ENCODE assay signal across 18 cellular contexts in the genomic region with DNA sequence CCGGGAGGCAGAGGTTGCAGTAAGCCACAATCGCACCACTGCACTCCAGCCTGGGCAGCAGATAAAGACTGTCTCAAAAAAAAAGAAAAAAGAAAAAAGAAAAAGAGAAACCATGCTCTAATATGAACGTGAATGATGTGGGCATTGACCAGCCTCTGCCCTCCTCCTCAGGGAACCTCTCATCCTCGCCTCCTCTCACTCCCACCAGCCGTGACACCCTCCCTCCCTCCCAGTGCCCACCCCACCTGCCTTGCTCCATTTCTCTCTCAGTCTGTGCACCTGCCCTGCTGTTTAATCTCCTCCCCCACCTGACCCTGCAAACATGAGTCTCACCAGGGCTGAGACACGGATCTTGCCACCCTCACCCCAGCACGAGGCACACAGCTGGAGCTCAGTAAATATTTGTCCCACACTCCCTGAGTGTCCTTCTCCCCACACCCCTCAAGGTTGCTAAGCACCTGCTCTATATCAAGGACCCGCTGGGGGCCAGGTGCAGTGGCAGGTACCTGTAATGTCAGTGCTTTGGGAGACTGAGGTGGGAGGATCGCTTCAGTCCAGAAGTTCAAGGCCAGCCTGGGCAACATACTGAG. TPM values are rescaled to one million over a fixed set of nuclear protein-coding genes. Genes with fewer than 3 reads are reported as not detected.
DNase-seq lines count a peak whose midpoint lies in the region; ATAC-seq and TF ChIP-seq lines count a peak whose summit lies in the region.
"Had no signal": no experiment of that assay in that cellular context is flagged by ENCODE, and none has a peak within 500 bp of the region (broad histone marks: within the 10 kb centered on the region; RNA-seq: fewer than 3 reads in every experiment).

No MANE protein-coding gene starts in this region.

- ATAC-seq in left lung = peak; percentile 77
- ATAC-seq in upper lobe of right lung = peak; percentile 83
- no peak for ATAC-seq in activated CD4-positive, alpha-beta T cell treated with anti-CD3 and anti-CD28 coated beads for 36 hours
- no peak for ATAC-seq in esophagus mucosa
- ATAC-seq: activated CD8-positive, alpha-beta T cell treated with anti-CD3 and anti-CD28 coated beads, Interleukin-2, amount 10 ng/mL, durations not matched to agents 7 days and 5 days had no signal

- intact Hi-C loops in left lung (cut with DNase I) (no loop called here), upper lobe of right lung (cut with DNase I) (no loop called here)
- intact Hi-C loops in activated CD4-positive, alpha-beta T cell treated with anti-CD3 and anti-CD28 coated beads for 36 hours (cut with DNase I, micrococcal nuclease) = no loop called here

- H3K4me1 Mint-ChIP-seq in activated CD4-positive, alpha-beta T cell treated with anti-CD3 and anti-CD28 coated beads for 36 hours = peaks cover 5% of the 10 kb centered on the region
- H3K4me1 Mint-ChIP-seq: central memory CD8-positive, alpha-beta T cell had no signal

- H3K9me3 Mint-ChIP-seq in activated CD4-positive, alpha-beta T cell treated with anti-CD3 and anti-CD28 coated beads for 36 hours (ENCODE audit: low read depth) = no peaks in the 10 kb centered on the region
- H3K9me3 Mint-ChIP-seq: activated naive CD4-positive, alpha-beta T cell treated with anti-CD3 and anti-CD28 coated beads, Interleukin-2, amount 10 ng/mL, durations not matched to agents 7 days and 5 days; central memory CD8-positive, alpha-beta T cell; T-helper 1 cell treated with Interleukin-12 subunit alpha and Interleukin-12 subunit beta and Interleukin-4 antibody, amounts not matched to agents 30 μg/mL and 1 μg/mL, for 36 hours had no signal

- H3K9me3 ChIP-seq in left lung = no peaks in the 10 kb centered on the region
- H3K9me3 ChIP-seq in upper lobe of right lung = no peaks in the 10 kb centered on the region
- H3K9me3 ChIP-seq: heart right ventricle, neutrophil, spleen had no signal

- DNase-seq in NCI-H526 treated with DMSO at 0.1 percent for 48 hours (lab: John Stamatoyannopoulos, UW) (peak; percentile 33), NCI-H526 (lab: John Stamatoyannopoulos, UW) (no peak), NCI-H748 treated with DMSO at 0.1 percent for 48 hours (lab: John Stamatoyannopoulos, UW) (peak; percentile 82), left lung (peak in 1 of 2 donors; percentile 82), upper lobe of right lung (peak; percentile 83), kidney glomerular epithelial cell (lab: John Stamatoyannopoulos, UW) (no peak)
- DNase-seq in activated CD4-positive, alpha-beta T cell treated with anti-CD3 and anti-CD28 coated beads for 36 hours = no peak
- DNase-seq: activated CD8-positive, alpha-beta T cell treated with anti-CD3 and anti-CD28 coated beads, Interleukin-2, amount 10 ng/mL, durations not matched to agents 7 days and 5 days; activated naive CD4-positive, alpha-beta T cell treated with anti-CD3 and anti-CD28 coated beads, Interleukin-2, amount 10 ng/mL, durations not matched to agents 7 days and 5 days; heart right ventricle; left ventricle myocardium superior; PC-9; spleen had no signal

- H3K4me3 Mint-ChIP-seq in activated CD4-positive, alpha-beta T cell treated with anti-CD3 and anti-CD28 coated beads for 36 hours = no peak overlapping the region
- H3K4me3 Mint-ChIP-seq: activated CD8-positive, alpha-beta T cell treated with anti-CD3 and anti-CD28 coated beads, Interleukin-2, amount 10 ng/mL, durations not matched to agents 7 days and 5 days; activated naive CD4-positive, alpha-beta T cell treated with anti-CD3 and anti-CD28 coated beads, Interleukin-2, amount 10 ng/mL, durations not matched to agents 7 days and 5 days; central memory CD8-positive, alpha-beta T cell; T-helper 1 cell treated with Interleukin-12 subunit alpha and Interleukin-12 subunit beta and Interleukin-4 antibody, amounts not matched to agents 30 μg/mL and 1 μg/mL, for 36 hours had no signal

- H3K36me3 ChIP-seq in left lung (no peaks in the 10 kb centered on the region), upper lobe of right lung (no peaks in the 10 kb centered on the region)
- H3K36me3 ChIP-seq: neutrophil, spleen had no signal

- H3K27ac Mint-ChIP-seq in activated CD4-positive, alpha-beta T cell treated with anti-CD3 and anti-CD28 coated beads for 36 hours = no peak overlapping the region
- H3K27ac Mint-ChIP-seq: activated CD8-positive, alpha-beta T cell treated with anti-CD3 and anti-CD28 coated beads, Interleukin-2, amount 10 ng/mL, durations not matched to agents 7 days and 5 days; activated naive CD4-positive, alpha-beta T cell treated with anti-CD3 and anti-CD28 coated beads, Interleukin-2, amount 10 ng/mL, durations not matched to agents 7 days and 5 days; T-helper 1 cell treated with Interleukin-12 subunit alpha and Interleukin-12 subunit beta and Interleukin-4 antibody, amounts not matched to agents 30 μg/mL and 1 μg/mL, for 36 hours had no signal

- no peaks in the 10 kb centered on the region for H3K36me3 Mint-ChIP-seq in activated CD4-positive, alpha-beta T cell treated with anti-CD3 and anti-CD28 coated beads for 36 hours (ENCODE audit: low read depth)
- H3K36me3 Mint-ChIP-seq: activated naive CD4-positive, alpha-beta T cell treated with anti-CD3 and anti-CD28 coated beads, Interleukin-2, amount 10 ng/mL, durations not matched to agents 7 days and 5 days had no signal

- H3K27me3 ChIP-seq in left lung (no peaks in the 10 kb centered on the region), upper lobe of right lung (no peaks in the 10 kb centered on the region)
- H3K27me3 ChIP-seq: heart right ventricle, spleen had no signal

- no peaks in the 10 kb centered on the region for H3K27me3 Mint-ChIP-seq in activated CD4-positive, alpha-beta T cell treated with anti-CD3 and anti-CD28 coated beads for 36 hours
- H3K27me3 Mint-ChIP-seq: central memory CD8-positive, alpha-beta T cell had no signal

- CTCF ChIA-PET in activated CD4-positive, alpha-beta T cell treated with anti-CD3 and anti-CD28 coated beads for 36 hours (lab: Charles Lee) = interaction anchor here (0.7 to 1.1 kb wide), 3 partner anchors 23 to 199 kb away, joined by 3 to 4 read pairs (median 3); no protein-coding TSS in a partner anchor

- H3K4me1 ChIP-seq in left lung = peaks cover 0 to 8% of the 10 kb centered on the region in 2 donors
- H3K4me1 ChIP-seq in upper lobe of right lung = peaks cover 15% of the 10 kb centered on the region

- no peak overlapping the region for H3K4me3 ChIP-seq in left lung
- H3K4me3 ChIP-seq in upper lobe of right lung = no peak overlapping the region
- H3K4me3 ChIP-seq: heart right ventricle, PC-9, spleen had no signal

- H3K27ac ChIP-seq in left lung (peak overlapping the region; percentile 59 to 61), upper lobe of right lung (peak overlapping the region; percentile 77)
- H3K27ac ChIP-seq: neutrophil had no signal

- POLR2A ChIA-PET in activated CD4-positive, alpha-beta T cell treated with anti-CD3 and anti-CD28 coated beads for 36 hours (lab: Charles Lee) = no interaction called here

- no peak for TF ChIP-seq CTCF in left lung (IDR thresholded peaks at IDR 0.05)
- TF ChIP-seq CTCF in upper lobe of right lung (IDR thresholded peaks at IDR 0.05) = no peak

RNA-seq across cellular contexts. Expression of a gene that starts 7.5 kb away (rescaled TPM):
- total RNA-seq in left lung (10 to 100 TPM; 68.5 to 87.5 TPM), upper lobe of right lung (59.0 TPM), esophagus mucosa (31.0 TPM)
- total RNA-seq in activated CD4-positive, alpha-beta T cell treated with anti-CD3 and anti-CD28 coated beads for 36 hours = 10 to 100 TPM; 65.9 to 70.3 TPM

RNA-seq across cellular contexts. Expression of a gene that starts 18.0 kb away (rescaled TPM):
- total RNA-seq in left lung (10 to 100 TPM; 10.1 to 20.3 TPM), upper lobe of right lung (23.5 TPM), esophagus mucosa (0.40 TPM)
- under 1 TPM; 0.21 to 0.83 TPM for total RNA-seq in activated CD4-positive, alpha-beta T cell treated with anti-CD3 and anti-CD28 coated beads for 36 hours
- total RNA-seq: HT-29 had no signal

RNA-seq across cellular contexts. Expression of a gene that starts 50.1 kb away (rescaled TPM):
- total RNA-seq in left lung = 10 to 100 TPM; 21.0 to 37.3 TPM
- 16.0 TPM for total RNA-seq in upper lobe of right lung
- total RNA-seq in activated CD4-positive, alpha-beta T cell treated with anti-CD3 and anti-CD28 coated beads for 36 hours = 10 to 100 TPM in 1 of 2 experiments, 1 to 10 TPM in 1; 7.0 to 10.9 TPM
- total RNA-seq in esophagus mucosa = 8.1 TPM

RNA-seq across cellular contexts. Expression of a gene that starts 53.9 kb away (rescaled TPM):
- total RNA-seq in left lung = 10 to 100 TPM; 68.4 to 74.8 TPM
- 80.9 TPM for total RNA-seq in upper lobe of right lung
- 10 to 100 TPM; 51.6 to 62.4 TPM for total RNA-seq in activated CD4-positive, alpha-beta T cell treated with anti-CD3 and anti-CD28 coated beads for 36 hours
- 30.0 TPM for total RNA-seq in esophagus mucosa

Comparison
In these comparisons a context has a peak if more than half of its experiments do, and no peak if none do; other contexts are left out.
1. DNase-seq: peak in NCI-H526 treated with DMSO at 0.1 percent for 48 hours (single experiment), NCI-H748 treated with DMSO at 0.1 percent for 48 hours (single experiment) and upper lobe of right lung (single experiment); none in NCI-H526 (0 of 2), activated CD4-positive, alpha-beta T cell treated with anti-CD3 and anti-CD28 coated beads for 36 hours (single experiment) and kidney glomerular epithelial cell (single experiment).
2. ATAC-seq: peak in left lung (single experiment) and upper lobe of right lung (single experiment); none in activated CD4-positive, alpha-beta T cell treated with anti-CD3 and anti-CD28 coated beads for 36 hours (single experiment) and esophagus mucosa (single experiment).